ENCODE assay signal across 16 cellular contexts in the genomic region with DNA sequence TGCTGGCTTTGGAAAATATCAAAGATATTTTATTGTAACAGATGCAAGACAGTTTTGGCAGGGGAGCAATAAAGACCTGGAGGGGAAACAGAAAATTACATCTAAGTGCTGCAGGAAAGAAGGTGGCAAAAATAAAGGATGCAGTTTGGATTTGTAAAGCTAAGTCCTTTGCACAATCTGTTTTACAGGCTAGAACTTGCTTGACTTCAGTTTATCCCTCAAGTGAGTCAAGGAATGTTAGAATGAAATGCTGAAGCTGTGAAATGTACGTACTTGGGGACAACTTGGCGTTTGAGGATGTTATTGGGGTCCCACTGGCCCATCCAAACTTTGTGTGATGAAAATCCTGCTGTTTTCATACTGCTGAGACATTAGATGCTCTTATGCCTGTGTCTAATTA.
DNase-seq lines count a peak whose midpoint lies in the region; ATAC-seq, FAIRE-seq and TF ChIP-seq lines count a peak whose summit lies in the region.
"Had no signal": no experiment of that assay in that cellular context is flagged by ENCODE, and none has a peak within 500 bp of the region (broad histone marks: within the 10 kb centered on the region; RNA-seq: fewer than 3 reads in every experiment).

No MANE protein-coding gene starts in this region.

- no peaks in the 10 kb centered on the region for H4K20me1 ChIP-seq in keratinocyte (ENCODE audit: control insufficient read depth, extremely low read depth, insufficient read depth, low read length)

- no peak overlapping the region for H2AFZ ChIP-seq in keratinocyte (ENCODE audit: control insufficient read depth, low read length)
- H2AFZ ChIP-seq: GM23338 had no signal

- H3K4me2 ChIP-seq in keratinocyte (ENCODE audit: control insufficient read depth, extremely low read depth, insufficient read depth, low read depth, low read length), result peak overlapping the region; percentile 75
- H3K4me2 ChIP-seq: A549, GM23338 had no signal

- peak; percentile 51 for FAIRE-seq in keratinocyte (lab: Jason Lieb, UNC)
- FAIRE-seq: A549, G401.6, GM12891 had no signal

- DNase-seq in RWPE2 (ENCODE audit: low spot score) (no peak), epithelial cell of esophagus (ENCODE audit: low read depth) (peak; percentile 82), keratinocyte (ENCODE audit: low read depth, low spot score) (no peak), suprapubic skin (ENCODE audit: low spot score in 2 of 2) (no peak), DMS53 treated with DMSO at 0.1 percent for 48 hours (lab: John Stamatoyannopoulos, UW; ENCODE audit: unreplicated experiment) (no peak)
- no peak for DNase-seq in activated CD4-positive, CD25-positive, alpha-beta regulatory T cell treated with anti-CD3 and anti-CD28 coated beads, Interleukin-2, amount 50 U/mL, for 72 hours
- DNase-seq: Caco-2; CD8-positive, alpha-beta memory T cell; DMS79 treated with DMSO at 0.1 percent for 48 hours; EL; H7 had no signal

- H3K9ac ChIP-seq in keratinocyte (ENCODE audit: control insufficient read depth, extremely low read depth, insufficient read depth, low read length), result no peak overlapping the region

- 42% methylated on average over 2 of the region's 2 CpGs for WGBS in suprapubic skin

- H3K9me1 ChIP-seq in keratinocyte (ENCODE audit: control insufficient read depth, extremely low read depth, insufficient read depth, low read length), result no peaks in the 10 kb centered on the region

- H3K4me1 ChIP-seq in RWPE2 (ENCODE audit: insufficient read depth, poor library complexity, severe bottlenecking) (peaks cover 10% of the 10 kb centered on the region), keratinocyte (ENCODE audit: control insufficient read depth, extremely low read depth, insufficient read depth, low read length) (peaks cover 76% of the 10 kb centered on the region), suprapubic skin (peaks cover 65% of the 10 kb centered on the region)
- H3K4me1 ChIP-seq: A549, Caco-2 had no signal

- peaks cover 18% of the 10 kb centered on the region for H3K79me2 ChIP-seq in keratinocyte (ENCODE audit: control insufficient read depth, insufficient read depth, low read length)

- H3K4me3 ChIP-seq in RWPE2 (ENCODE audit: severe bottlenecking), result no peak overlapping the region
- no peak overlapping the region for H3K4me3 ChIP-seq in epithelial cell of esophagus (ENCODE audit: low read length)
- no peak overlapping the region for H3K4me3 ChIP-seq in keratinocyte (ENCODE audit: control insufficient read depth in 2 of 3, extremely low read depth in 1 of 3, insufficient read depth in 2 of 3, low read depth in 1 of 3, low read length in 3 of 3)
- H3K4me3 ChIP-seq in suprapubic skin, result no peak overlapping the region
- H3K4me3 ChIP-seq: A549, GM23338 had no signal

- H3K36me3 ChIP-seq in RWPE2 (ENCODE audit: low read depth) (no peaks in the 10 kb centered on the region), keratinocyte (ENCODE audit: control insufficient read depth in 2 of 2, extremely low read depth in 1 of 2, insufficient read depth in 2 of 2, low read length in 2 of 2) (no peaks in the 10 kb centered on the region), suprapubic skin (no peaks in the 10 kb centered on the region)

- H3K27ac ChIP-seq in RWPE2 (ENCODE audit: poor library complexity, severe bottlenecking) (no peak overlapping the region), keratinocyte (ENCODE audit: control insufficient read depth, insufficient read depth, low read length) (peak overlapping the region; percentile 46), suprapubic skin (peak overlapping the region; percentile 63)
- H3K27ac ChIP-seq: A549 had no signal

- no peak for TF ChIP-seq POLR2A in suprapubic skin (IDR thresholded peaks at IDR 0.05)

- H3K27me3 ChIP-seq in RWPE2 (ENCODE audit: insufficient read depth, poor library complexity, severe bottlenecking) (no peaks in the 10 kb centered on the region), keratinocyte (ENCODE audit: control insufficient read depth, extremely low read depth, insufficient read depth, low read length) (no peaks in the 10 kb centered on the region), suprapubic skin (no peaks in the 10 kb centered on the region)

- TF ChIP-seq EP300 in suprapubic skin (IDR thresholded peaks at IDR 0.05), result no peak

- H3K9me3 ChIP-seq in RWPE2 (ENCODE audit: severe bottlenecking), result no peaks in the 10 kb centered on the region
- H3K9me3 ChIP-seq in keratinocyte (ENCODE audit: control insufficient read depth, low read depth, low read length), result no peaks in the 10 kb centered on the region
- no peaks in the 10 kb centered on the region for H3K9me3 ChIP-seq in suprapubic skin
- H3K9me3 ChIP-seq: A549, Caco-2 had no signal

- ATAC-seq in RWPE2 (ENCODE audit: low read depth) (peak; percentile 44; the same call in 1 of the 3 replicates), HG03439 (IDR thresholded peaks at IDR 0.05; ENCODE audit: unreplicated experiment) (no peak)
- ATAC-seq: A549, GM23338 had no signal

- TF ChIP-seq CTCF in RWPE2 (IDR thresholded peaks at IDR 0.05; ENCODE audit: poor library complexity, severe bottlenecking) (no peak), epithelial cell of esophagus (IDR thresholded peaks at IDR 0.05; ENCODE audit: insufficient read depth, low read depth, low read length, missing control alignments) (no peak), keratinocyte (optimal IDR thresholded peaks at IDR 0.05 in 1 of 3, IDR thresholded peaks at IDR 0.05 in 1 of 3, conservative IDR thresholded peaks at IDR 0.05 in 1 of 3; ENCODE audit: extremely low read depth in 1 of 3, insufficient read depth in 2 of 3, low read length in 3 of 3) (peak in 1 of 3 experiments; percentile 11), suprapubic skin (IDR thresholded peaks at IDR 0.05) (no peak)

- dilution Hi-C loops in keratinocyte (cut with MboI; ENCODE audit: extremely low pct_ligation_motif_present, low sequenced_read_pairs), result no loop called here
